Comparison of ENCODE assay signal across 11 cellular contexts in genomic region chr11:33778682-33779081, GRCh38. TPM values are rescaled to one million over a fixed set of nuclear protein-coding genes. Genes with fewer than 3 reads are reported as not detected.
DNase-seq lines count a peak whose midpoint lies in the region; ATAC-seq and TF ChIP-seq lines count a peak whose summit lies in the region.
"Had no signal": no experiment of that assay in that cellular context is flagged by ENCODE, and none has a peak within 500 bp of the region (broad histone marks: within the 10 kb centered on the region; RNA-seq: fewer than 3 reads in every experiment).

No MANE protein-coding gene starts in this region.

- H3K4me2 ChIP-seq in mesendoderm (ENCODE audit: low read length), result no peak overlapping the region

- no peak overlapping the region for H3K23ac ChIP-seq in mesendoderm (ENCODE audit: low read length)

- no CpG with 5 or more reads among the region's 5 CpGs for WGBS in mesendoderm (ENCODE audit: extremely low coverage, insufficient coverage, low lambda C conversion rate)

- no peak overlapping the region for H2BK120ac ChIP-seq in mesendoderm (ENCODE audit: low read depth, low read length)

- H3K4me3 ChIP-seq in BJ (ENCODE audit: low read depth, low read length) (no peak overlapping the region), adipocyte (ENCODE audit: low read length) (no peak overlapping the region), mesendoderm (ENCODE audit: low read length) (no peak overlapping the region)
- H3K4me3 ChIP-seq: right atrium auricular region, SJSA1 had no signal

- no peaks in the 10 kb centered on the region for H3K79me1 ChIP-seq in mesendoderm (ENCODE audit: low read length)

- no peak overlapping the region for H3K18ac ChIP-seq in mesendoderm (ENCODE audit: low read length)

- no peak overlapping the region for H2AK5ac ChIP-seq in mesendoderm (ENCODE audit: low read length)

- no peak overlapping the region for H2BK5ac ChIP-seq in mesendoderm (ENCODE audit: low read length)

- TF ChIP-seq CTCF in BJ (IDR thresholded peaks at IDR 0.05; ENCODE audit: insufficient read depth, low read depth, low read length), result no peak

- no peaks in the 10 kb centered on the region for H3K79me2 ChIP-seq in mesendoderm (ENCODE audit: control insufficient read depth, insufficient read depth, low read length)

- no peak overlapping the region for H4K8ac ChIP-seq in mesendoderm (ENCODE audit: low read depth, low read length)

- H3K9me3 ChIP-seq in adipocyte (ENCODE audit: control insufficient read depth, low read length), result no peaks in the 10 kb centered on the region
- H3K9me3 ChIP-seq: right atrium auricular region, SJSA1 had no signal

- H3K9me3 Mint-ChIP-seq in activated naive CD4-positive, alpha-beta T cell treated with anti-CD3 and anti-CD28 coated beads, Interleukin-2, amount 50 U/mL, for 72 hours, result no peaks in the 10 kb centered on the region

- H3K56ac ChIP-seq in mesendoderm (ENCODE audit: low read length), result no peak overlapping the region

- no peak overlapping the region for H3K27ac Mint-ChIP-seq in activated naive CD4-positive, alpha-beta T cell treated with anti-CD3 and anti-CD28 coated beads, Interleukin-2, amount 50 U/mL, for 72 hours

- no peaks in the 10 kb centered on the region for H3K27me3 ChIP-seq in BJ (ENCODE audit: control insufficient read depth, insufficient read depth, low read length)
- no peaks in the 10 kb centered on the region for H3K27me3 ChIP-seq in adipocyte (replicated peaks; ENCODE audit: control insufficient read depth, insufficient read depth, low read length)
- H3K27me3 ChIP-seq in mesendoderm (ENCODE audit: insufficient read depth, low read length, poor library complexity), result no peaks in the 10 kb centered on the region
- H3K27me3 ChIP-seq: right atrium auricular region, SJSA1 had no signal

- peaks cover 0 to 6% of the 10 kb centered on the region in 2 donors for H3K36me3 Mint-ChIP-seq in activated naive CD4-positive, alpha-beta T cell treated with anti-CD3 and anti-CD28 coated beads, Interleukin-2, amount 50 U/mL, for 72 hours

- H4K5ac ChIP-seq in mesendoderm (ENCODE audit: low read length), result no peak overlapping the region

- H3K4ac ChIP-seq in mesendoderm (ENCODE audit: low read depth, low read length), result no peak overlapping the region

- H3K9ac ChIP-seq in adipocyte (ENCODE audit: low read length) (no peak overlapping the region), mesendoderm (ENCODE audit: low read length) (no peak overlapping the region)

- no peak overlapping the region for H2BK15ac ChIP-seq in mesendoderm (replicated peaks; ENCODE audit: low read depth)

- no peaks in the 10 kb centered on the region for H3K36me3 ChIP-seq in BJ (ENCODE audit: control insufficient read depth, insufficient read depth, low read length)
- no peaks in the 10 kb centered on the region for H3K36me3 ChIP-seq in adipocyte (ENCODE audit: control insufficient read depth, insufficient read depth, low read length, severe bottlenecking)
- H3K36me3 ChIP-seq in mesendoderm (ENCODE audit: control insufficient read depth, insufficient read depth, low read length), result no peaks in the 10 kb centered on the region
- H3K36me3 ChIP-seq: right atrium auricular region had no signal

- DNase-seq in BJ (ENCODE audit: low read depth), result peak; percentile 26
- DNase-seq in NCI-H1105 (lab: John Stamatoyannopoulos, UW), result peak; percentile 19
- DNase-seq in adipocyte (ENCODE audit: low read depth), result peak; percentile 69
- DNase-seq in mesendoderm, result peak; percentile 25
- DNase-seq in activated naive CD4-positive, alpha-beta T cell treated with anti-CD3 and anti-CD28 coated beads, Interleukin-2, amount 50 U/mL, for 72 hours (ENCODE audit: low spot score in 2 of 2), result no peak
- DNase-seq in T-helper 9 cell, result no peak
- DNase-seq in globus pallidus (ENCODE audit: low spot score), result no peak
- DNase-seq: left ventricle myocardium superior had no signal

- CTCF ChIA-PET in BJ (lab: Yijun Ruan, JAX), result interaction anchor here (0.9 to 4.9 kb wide), 2 partner anchors 30 to 103 kb away, joined by 3 to 34 read pairs; no protein-coding TSS in a partner anchor

- H3K27ac ChIP-seq in mesendoderm (ENCODE audit: low read depth, low read length), result no peak overlapping the region
- H3K27ac ChIP-seq: SJSA1 had no signal

- no peak for ATAC-seq in activated naive CD4-positive, alpha-beta T cell treated with anti-CD3 and anti-CD28 coated beads, Interleukin-2, amount 50 U/mL, for 72 hours
- ATAC-seq in GM18868 (IDR thresholded peaks at IDR 0.05; ENCODE audit: unreplicated experiment), result no peak

- peaks cover 17% of the 10 kb centered on the region for H3K4me1 ChIP-seq in adipocyte (ENCODE audit: control insufficient read depth, insufficient read depth, low read length)
- H3K4me1 ChIP-seq in mesendoderm (ENCODE audit: control insufficient read depth, low read depth, low read length), result peaks cover 16% of the 10 kb centered on the region

- POLR2A ChIA-PET in BJ (lab: Charles Lee), result no interaction called here

RNA-seq across cellular contexts. Expression of gene FBXO3, which starts 4.4 kb away (rescaled TPM):
- 22.8 and 36.0 TPM in 2 replicates for polyA plus RNA-seq in BJ (2011; rRNA removed)
- 14.1 and 18.1 TPM in 2 replicates for polyA minus RNA-seq in BJ (2011; rRNA and poly(A)+ RNA removed)
- polyA plus RNA-seq in mesendoderm (2013, experiment 1 of 2), result 11.3 TPM
- 14.0 TPM for polyA plus RNA-seq in mesendoderm (2013, experiment 2 of 2)
- total RNA-seq in activated naive CD4-positive, alpha-beta T cell treated with anti-CD3 and anti-CD28 coated beads, Interleukin-2, amount 50 U/mL, for 72 hours, result 10 to 100 TPM; 13.3 to 18.4 TPM

RNA-seq across cellular contexts. Expression of gene CD59, which starts 42.5 kb away (rescaled TPM):
- polyA plus RNA-seq in BJ (2011; rRNA removed), result 1,025 and 1,348 TPM in 2 replicates
- 365 and 446 TPM in 2 replicates for polyA minus RNA-seq in BJ (2011; rRNA and poly(A)+ RNA removed)
- 39.5 TPM for polyA plus RNA-seq in mesendoderm (2013, experiment 1 of 2)
- polyA plus RNA-seq in mesendoderm (2013, experiment 2 of 2), result 40.7 TPM
- total RNA-seq in activated naive CD4-positive, alpha-beta T cell treated with anti-CD3 and anti-CD28 coated beads, Interleukin-2, amount 50 U/mL, for 72 hours, result 10 to 100 TPM; 41.9 to 61.7 TPM

Comparison
In these comparisons a context has a peak if more than half of its experiments do, and no peak if none do; other contexts are left out.
1. DNase-seq: peak in BJ (single experiment), NCI-H1105 (single experiment), adipocyte (single experiment) and mesendoderm (single experiment); none in activated naive CD4-positive, alpha-beta T cell treated with anti-CD3 and anti-CD28 coated beads, Interleukin-2, amount 50 U/mL, for 72 hours (0 of 2), T-helper 9 cell (single experiment) and globus pallidus (single experiment).